ENCODE assay signal across 9 cellular contexts in the genomic region with DNA sequence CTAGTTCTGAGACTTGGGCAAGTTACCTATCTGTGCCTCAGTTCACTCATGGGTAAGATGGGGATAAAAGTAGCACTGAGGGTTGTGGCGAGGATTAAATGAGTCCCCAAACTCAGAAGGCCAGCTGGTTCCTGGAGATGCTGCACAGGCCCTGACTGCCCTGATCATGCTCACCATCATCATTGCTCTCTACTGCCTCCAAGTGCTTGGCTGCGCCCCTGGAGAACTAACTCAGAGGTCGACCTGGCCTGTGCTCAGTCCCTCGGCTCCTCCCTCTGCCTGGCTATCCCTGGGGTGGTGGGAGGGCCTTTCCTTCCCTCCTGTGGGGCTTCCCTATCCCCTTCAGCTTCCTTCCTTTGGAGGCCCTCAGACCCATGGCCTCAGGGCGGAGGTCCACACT. TPM values are rescaled to one million over a fixed set of nuclear protein-coding genes. Genes with fewer than 3 reads are reported as not detected.
DNase-seq lines count a peak whose midpoint lies in the region; ATAC-seq and TF ChIP-seq lines count a peak whose summit lies in the region.
"Had no signal": no experiment of that assay in that cellular context is flagged by ENCODE, and none has a peak within 500 bp of the region (broad histone marks: within the 10 kb centered on the region; RNA-seq: fewer than 3 reads in every experiment).

No MANE protein-coding gene starts in this region.

- H3K4me3 ChIP-seq in brain microvascular endothelial cell (ENCODE audit: low read depth, low read length) = no peak overlapping the region
- H3K4me3 ChIP-seq in mucosa of descending colon = no peak overlapping the region
- H3K4me3 ChIP-seq in upper lobe of left lung = no peak overlapping the region

- peak; percentile 33 for TF ChIP-seq CTCF in brain microvascular endothelial cell (IDR thresholded peaks at IDR 0.05; ENCODE audit: low read depth, low read length, missing control alignments)
- no peak for TF ChIP-seq CTCF in mucosa of descending colon (IDR thresholded peaks at IDR 0.05)
- no peak for TF ChIP-seq CTCF in upper lobe of left lung (IDR thresholded peaks at IDR 0.05)

- H3K4me1 ChIP-seq in mucosa of descending colon (ENCODE audit: low read depth) (peaks cover 6% of the 10 kb centered on the region), upper lobe of left lung (peaks cover 6 to 8% (median 7%) of the 10 kb centered on the region in 4 donors)

- 79 to 84% methylated on average over 5 of the region's 5 CpGs for WGBS in upper lobe of left lung, 2 donors

- POLR2A ChIA-PET in HEK293T (lab: Yijun Ruan, JAX) = no interaction called here

- H3K9me3 ChIP-seq in mucosa of descending colon = no peaks in the 10 kb centered on the region
- no peaks in the 10 kb centered on the region for H3K9me3 ChIP-seq in upper lobe of left lung

- CTCF ChIA-PET in HEK293T (lab: Yijun Ruan, JAX) = interaction anchor here (0.6 kb wide), 1 partner anchor 151 kb away, joined by 3 read pairs; no protein-coding TSS in a partner anchor

- in situ Hi-C loops in brain microvascular endothelial cell (cut with HindIII; ENCODE audit: low pct_ligation_motif_present, low sequenced_read_pairs) = no loop called here

- intact Hi-C loops in mucosa of descending colon (cut with DNase I, micrococcal nuclease) = no loop called here

- TF ChIP-seq POLR2A in upper lobe of left lung (IDR thresholded peaks at IDR 0.05) = no peak

- no peak for TF ChIP-seq EP300 in upper lobe of left lung (IDR thresholded peaks at IDR 0.05)

- H3K27ac ChIP-seq in brain microvascular endothelial cell = no peak overlapping the region
- H3K27ac ChIP-seq in upper lobe of left lung = peak overlapping the region in 2 of 4 donors; percentile 13 to 43

- H3K27me3 ChIP-seq in brain microvascular endothelial cell (replicated peaks) (no peaks in the 10 kb centered on the region), upper lobe of left lung (no peaks in the 10 kb centered on the region)

- ATAC-seq in mucosa of descending colon (peak; percentile 38), HG02884 (IDR thresholded peaks at IDR 0.05; ENCODE audit: unreplicated experiment) (no peak), upper lobe of left lung (ENCODE audit: low FRiP score in 2 of 2) (no peak)

- DNase-seq in DMS53 treated with DMSO at 0.1 percent for 48 hours (lab: John Stamatoyannopoulos, UW; ENCODE audit: unreplicated experiment) = peak; percentile 7
- peak; percentile 38 for DNase-seq in HEK293T (ENCODE audit: extremely low spot score)
- DNase-seq in brain microvascular endothelial cell = no peak
- no peak for DNase-seq in mucosa of descending colon
- no peak for DNase-seq in upper lobe of left lung
- no peak for DNase-seq in stimulated activated naive CD4-positive, alpha-beta T cell treated with Interleukin-2 at 50 U/mL for 16 hours (lab: John Stamatoyannopoulos, UW)
- DNase-seq: activated T-cell treated with anti-CD3 and anti-CD28 coated beads, Interleukin-2, amount 50 U/mL, for 4 hours; NCI-H1105 treated with DMSO at 0.1 percent for 48 hours had no signal

- H3K36me3 ChIP-seq in brain microvascular endothelial cell (replicated peaks) (no peaks in the 10 kb centered on the region), mucosa of descending colon (ENCODE audit: low read depth) (no peaks in the 10 kb centered on the region), upper lobe of left lung (no peaks in the 10 kb centered on the region)

TF ChIP-seq in HEK293T, 16 proteins besides CTCF, POLR2A, EP300 and RAD21:
- no peak for TF ChIP-seq HDGF (IDR thresholded peaks at IDR 0.05; ENCODE audit: borderline replicate concordance)
- TF ChIP-seq CTBP1 (IDR thresholded peaks at IDR 0.05; ENCODE audit: borderline replicate concordance) = no peak

RNA-seq across cellular contexts. Expression of a gene that starts 5.6 kb away (rescaled TPM):
- total RNA-seq in mucosa of descending colon (1 to 10 TPM in 2 of 3 donors, under 1 TPM in 1; 0.73 to 3.0 (median 2.4) TPM), upper lobe of left lung (10 to 100 TPM in 2 of 6 donors, 1 to 10 TPM in 4; 2.9 to 21.0 (median 6.1) TPM)
- total RNA-seq: activated T-cell treated with anti-CD3 and anti-CD28 coated beads, Interleukin-2, amount 50 U/mL, for 4 hours had no signal

Comparison
In these comparisons a context has a peak if more than half of its experiments do, and no peak if none do; other contexts are left out.
1. DNase-seq: peak in DMS53 treated with DMSO at 0.1 percent for 48 hours (single experiment) and HEK293T (single experiment); none in brain microvascular endothelial cell (single experiment), mucosa of descending colon (0 of 3), upper lobe of left lung (0 of 2) and stimulated activated naive CD4-positive, alpha-beta T cell treated with Interleukin-2 at 50 U/mL for 16 hours (single experiment).